Comparison of ENCODE assay signal across 32 cellular contexts in the genomic region with DNA sequence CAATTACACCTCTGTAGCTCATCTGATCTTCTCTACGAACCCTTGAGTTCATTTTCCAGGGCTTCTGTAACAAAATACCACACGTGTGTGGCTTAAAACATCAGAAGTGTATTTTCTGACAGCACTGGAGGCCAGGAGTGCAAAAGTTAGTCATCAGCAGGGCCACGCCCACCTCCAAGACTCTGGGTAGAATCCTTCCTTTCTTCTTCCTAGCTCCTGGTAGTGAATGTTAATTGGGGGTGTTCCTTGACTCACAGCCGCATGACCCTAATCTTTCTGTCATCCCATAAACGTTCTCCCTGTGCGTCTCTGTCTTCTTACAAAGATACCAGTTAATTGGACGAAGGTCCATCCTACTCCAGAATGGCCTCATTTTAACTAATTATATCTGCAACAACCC.
"Had no signal": no experiment of that assay in that cellular context is flagged by ENCODE, and none has a peak within 500 bp of the region (broad histone marks: within the 10 kb centered on the region; RNA-seq: fewer than 3 reads in every experiment).

No MANE protein-coding gene starts in this region.

- H3K9me3 Mint-ChIP-seq: nephron had no signal

- H3K4me3 Mint-ChIP-seq: activated naive CD8-positive, alpha-beta T cell; activated T-cell treated with anti-CD3 and anti-CD28 coated beads, Interleukin-2, amount 50 U/mL, for 24 hours; effector memory CD8-positive, alpha-beta T cell; memory B cell; nephron had no signal

- H3K4me1 Mint-ChIP-seq: memory B cell, nephron had no signal

- H3K36me3 Mint-ChIP-seq: activated naive CD8-positive, alpha-beta T cell; memory B cell had no signal

- H3K36me3 ChIP-seq: adrenal gland, breast epithelium, colonic mucosa, gastroesophageal sphincter, uterus had no signal

- FAIRE-seq: astrocyte, endothelial cell of umbilical vein, islet of Langerhans, small intestine, TTC549 had no signal

- H3K27ac ChIP-seq: adrenal gland, breast epithelium, colonic mucosa, dorsolateral prefrontal cortex, gastroesophageal sphincter, testis, uterus had no signal

- ATAC-seq: effector memory CD8-positive, alpha-beta T cell; esophagus mucosa; gastroesophageal sphincter; left cardiac atrium; sciatic nerve had no signal

- DNase-seq: activated CD4-positive, alpha-beta T cell treated with anti-CD3 and anti-CD28 coated beads for 1 hour; activated CD4-positive, alpha-beta T cell treated with anti-CD3 and anti-CD28 coated beads, Interleukin-2, amount 50 U/mL, for 1 hour; activated CD8-positive, alpha-beta memory T cell treated with anti-CD3 and anti-CD28 coated beads for 24 hours; activated CD8-positive, alpha-beta memory T cell treated with anti-CD3 and anti-CD28 coated beads, Interleukin-2, amount 50 U/mL, for 4 hours; activated naive CD4-positive, alpha-beta T cell; activated T-cell treated with anti-CD3 and anti-CD28 coated beads, Interleukin-2, amount 50 U/mL, for 24 hours; adrenal gland; colonic mucosa; dorsolateral prefrontal cortex; effector memory CD8-positive, alpha-beta T cell; hypothalamus; left cardiac atrium; small intestine; stimulated activated CD4-positive, alpha-beta T cell treated with anti-CD3 and anti-CD28 coated beads, Interleukin-15, amount 100 ng/mL, for 24 hours; stimulated activated CD4-positive, alpha-beta T cell treated with anti-CD3 and anti-CD28 coated beads, Interleukin-2, amount 100 ng/mL, for 48 hours; stimulated activated CD8-positive, alpha-beta memory T cell treated with anti-CD3 and anti-CD28 coated beads, Interleukin-4, amount 100 ng/mL, for 48 hours; stimulated activated naive CD4-positive, alpha-beta T cell; testis; trophoblast cell; uterus had no signal

- H3K27me3 ChIP-seq: adrenal gland, breast epithelium, colonic mucosa, gastroesophageal sphincter, testis, uterus had no signal

- H3K9me3 ChIP-seq: adrenal gland, breast epithelium, colonic mucosa, gastroesophageal sphincter, testis, uterus had no signal

- H3K4me3 ChIP-seq: adrenal gland, breast epithelium, colonic mucosa, dorsolateral prefrontal cortex, gastroesophageal sphincter, testis, uterus had no signal

- H3K27me3 Mint-ChIP-seq: activated naive CD8-positive, alpha-beta T cell; activated T-cell treated with anti-CD3 and anti-CD28 coated beads, Interleukin-2, amount 50 U/mL, for 24 hours; effector memory CD8-positive, alpha-beta T cell; memory B cell had no signal

- H3K27ac Mint-ChIP-seq: activated naive CD8-positive, alpha-beta T cell; activated T-cell treated with anti-CD3 and anti-CD28 coated beads, Interleukin-2, amount 50 U/mL, for 24 hours; activated T-helper 2 cell treated with anti-CD3 and anti-CD28 coated beads, Interferon-gamma antibody, Interleukin-2, Interleukin-4, amounts not matched to agents 10 μg/mL and 5 μg/mL and 100 μg/mL, durations not matched to agents 14 hours and 24 hours and 36 hours; effector memory CD8-positive, alpha-beta T cell; memory B cell; nephron had no signal

- H3K4me1 ChIP-seq: adrenal gland, breast epithelium, colonic mucosa, gastroesophageal sphincter, testis, uterus had no signal
